18 cellular contexts compared by ENCODE assay signal in the genomic region with DNA sequence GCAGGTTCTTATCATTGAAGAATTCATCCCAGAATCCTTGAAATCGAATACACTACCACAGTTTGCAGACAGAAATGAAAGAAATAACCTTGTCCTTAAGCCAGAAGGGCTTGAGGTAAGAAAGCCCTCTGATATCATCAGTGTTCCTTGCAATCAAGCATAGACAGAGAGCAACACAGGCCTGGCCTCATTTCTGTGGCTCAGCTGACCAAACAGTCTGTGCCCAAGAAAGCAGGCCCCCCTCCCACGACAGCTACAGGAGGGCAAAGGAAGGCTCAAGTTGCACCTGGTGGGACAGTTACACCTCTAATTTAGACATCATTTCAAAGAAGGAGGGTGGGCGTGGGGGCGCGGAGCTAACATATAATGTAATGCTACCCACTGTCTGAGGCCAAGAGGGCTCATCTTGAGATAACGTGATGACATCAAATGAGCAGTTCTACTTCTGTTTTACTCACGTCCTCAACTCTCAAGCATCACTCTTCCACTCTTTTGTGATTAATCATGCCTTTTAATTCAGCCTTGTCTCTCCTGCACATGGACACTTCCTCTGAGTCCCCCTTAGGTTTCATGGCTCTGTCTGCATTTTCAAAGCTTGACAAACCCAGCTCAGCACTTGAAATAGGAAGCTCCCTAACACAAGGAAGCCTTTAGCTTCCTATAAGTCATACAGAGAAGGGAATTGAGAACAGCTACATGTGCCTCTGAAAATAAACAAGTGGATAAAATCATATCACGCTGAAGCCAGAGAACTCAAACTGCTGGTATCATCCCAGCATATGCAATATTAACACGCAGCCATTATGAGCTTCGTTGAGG. TPM values are rescaled to one million over a fixed set of nuclear protein-coding genes. Genes with fewer than 3 reads are reported as not detected.
A peak's percentile ranks its signal among the peaks of the same experiment; 100 is the strongest.
DNase-seq lines count a peak whose midpoint lies in the region; ATAC-seq, FAIRE-seq and TF ChIP-seq lines count a peak whose summit lies in the region.
"Had no signal": no experiment of that assay in that cellular context is flagged by ENCODE, and none has a peak within 500 bp of the region (broad histone marks: within the 10 kb centered on the region; RNA-seq: fewer than 3 reads in every experiment).

No MANE protein-coding gene starts in this region.

- CTCF ChIA-PET in HepG2 (lab: Yijun Ruan, JAX; ENCODE audit: low intra/inter-chr PET ratio, low total read pairs), result no interaction called here
- CTCF ChIA-PET in activated CD4-positive, alpha-beta memory T cell treated with anti-CD3 and anti-CD28 coated beads for 36 hours (lab: Charles Lee), result interaction anchor here (1.0 kb wide), 1 partner anchor 252 kb away, joined by 3 read pairs; no protein-coding TSS in a partner anchor

- peaks cover 3% of the 10 kb centered on the region for H3K79me2 ChIP-seq in HepG2 (ENCODE audit: insufficient read depth, low read length)
- peaks cover 33% of the 10 kb centered on the region for H3K79me2 ChIP-seq in OCI-LY3 (ENCODE audit: low read length)

- no peak overlapping the region for H3K4me3 Mint-ChIP-seq in activated CD4-positive, alpha-beta memory T cell treated with anti-CD3 and anti-CD28 coated beads for 36 hours
- H3K4me3 Mint-ChIP-seq: B cell; CD8-positive, alpha-beta T cell; GM23338; T-cell had no signal

- no peaks in the 10 kb centered on the region for H3K36me3 ChIP-seq in right lobe of liver
- H3K36me3 ChIP-seq in HepG2 (replicated peaks in 1 of 2; ENCODE audit: control insufficient read depth in 1 of 2, insufficient read depth in 2 of 2, low read length in 2 of 2), result 0 out of 5 replicates have a peak, but pooled peaks cover 0 to 1% of the 10 kb centered on the region in 2 experiments
- H3K36me3 ChIP-seq in OCI-LY3 (replicated peaks; ENCODE audit: low read depth, low read length), result peaks cover 17% of the 10 kb centered on the region
- H3K36me3 ChIP-seq in thyroid gland, result no peaks in the 10 kb centered on the region

- H3K27me3 ChIP-seq in right lobe of liver, result no peaks in the 10 kb centered on the region
- H3K27me3 ChIP-seq in HepG2 (ENCODE audit: control insufficient read depth in 1 of 2, insufficient read depth in 2 of 2, low read length in 2 of 2), result no peaks in the 10 kb centered on the region
- H3K27me3 ChIP-seq in OCI-LY3 (ENCODE audit: low read depth, low read length), result no peaks in the 10 kb centered on the region
- H3K27me3 ChIP-seq in thyroid gland, result no peaks in the 10 kb centered on the region

- intact Hi-C loops in right lobe of liver (cut with DNase I), result no loop called here
- intact Hi-C loops in HepG2 (cut with micrococcal nuclease; ENCODE audit: unreplicated experiment), result loop anchor here (1.0 kb wide), 1 partner anchor 13 kb away; no protein-coding TSS in a partner anchor
- intact Hi-C loops in thyroid gland (cut with DNase I), result no loop called here
- intact Hi-C loops in activated CD4-positive, alpha-beta memory T cell treated with anti-CD3 and anti-CD28 coated beads for 36 hours (cut with micrococcal nuclease), result no loop called here

- TF ChIP-seq RAD21 in HepG2 (CRISPR knock-in tag; IDR thresholded peaks at IDR 0.05), result no peak

- no peak overlapping the region for H3K4me3 ChIP-seq in right lobe of liver
- H3K4me3 ChIP-seq in HepG2 (replicated peaks in 1 of 3; ENCODE audit: insufficient read depth in 1 of 3, low read depth in 2 of 3, low read length in 3 of 3), result no peak overlapping the region
- peak overlapping the region; percentile 25 for H3K4me3 ChIP-seq in OCI-LY3 (ENCODE audit: low read length)
- H3K4me3 ChIP-seq in thyroid gland (replicated peaks in 1 of 3), result no peak overlapping the region
- H3K4me3 ChIP-seq: GM23338 had no signal

- DNase-seq in right lobe of liver (no peak), HepG2 (ENCODE audit: low spot score) (no peak), left kidney (ENCODE audit: low read depth, low spot score) (peak; percentile 79), thyroid gland (peak; percentile 72 to 80), SKM-1 treated with dmso at 0.1 percent for 144 hours (lab: John Stamatoyannopoulos, UW; ENCODE audit: unreplicated experiment) (no peak)
- no peak for DNase-seq in activated CD4-positive, alpha-beta memory T cell treated with anti-CD3 and anti-CD28 coated beads for 36 hours
- DNase-seq in stimulated activated CD8-positive, alpha-beta memory T cell treated with anti-CD3 and anti-CD28 coated beads, Interleukin-4, amount 100 ng/mL, for 48 hours, result no peak
- DNase-seq: CD8-positive, alpha-beta T cell; NCI-H1105; NCI-H187; NCI-H774; T-cell had no signal

- H4K20me1 ChIP-seq in HepG2 (ENCODE audit: insufficient read depth, low read length) (no peaks in the 10 kb centered on the region), OCI-LY3 (ENCODE audit: insufficient read depth, low read length) (no peaks in the 10 kb centered on the region)

- H3K4me1 ChIP-seq in right lobe of liver (no peaks in the 10 kb centered on the region), HepG2 (ENCODE audit: insufficient read depth, low read length) (peaks cover 8% of the 10 kb centered on the region), OCI-LY3 (ENCODE audit: low read length) (peaks cover 25% of the 10 kb centered on the region), thyroid gland (peaks cover 5 to 39% of the 10 kb centered on the region in 2 donors)

- H3K4me1 Mint-ChIP-seq in activated CD4-positive, alpha-beta memory T cell treated with anti-CD3 and anti-CD28 coated beads for 36 hours (ENCODE audit: low read depth), result peaks cover 14% of the 10 kb centered on the region

- H3K27me3 Mint-ChIP-seq in activated CD4-positive, alpha-beta memory T cell treated with anti-CD3 and anti-CD28 coated beads for 36 hours, result no peaks in the 10 kb centered on the region
- H3K27me3 Mint-ChIP-seq: B cell, T-cell had no signal

- no peak for TF ChIP-seq CTCF in right lobe of liver (IDR thresholded peaks at IDR 0.05)
- TF ChIP-seq CTCF in HepG2 (CRISPR knock-in tag; IDR thresholded peaks at IDR 0.05), result no peak
- no peak for TF ChIP-seq CTCF in OCI-LY3 (IDR thresholded peaks at IDR 0.05; ENCODE audit: low read depth, low read length)
- TF ChIP-seq CTCF in thyroid gland (IDR thresholded peaks at IDR 0.05), result no peak

- 89% methylated on average over 9 of the region's 10 CpGs for WGBS in right lobe of liver (ENCODE audit: insufficient coverage, low coverage, low lambda C conversion rate, missing lambda C conversion rate)
- 83% methylated on average over 10 of the region's 10 CpGs for WGBS in HepG2 (ENCODE audit: low lambda C conversion rate)
- 62 to 64% methylated on average over 10 of the region's 10 CpGs for WGBS in thyroid gland, 2 donors

- peak in 3 of 4 donors; percentile 39 to 62 (median 48) for ATAC-seq in right lobe of liver
- no peak for ATAC-seq in HepG2
- ATAC-seq: CD8-positive, alpha-beta T cell; GM23338; HCT116; Panc1; T-cell had no signal

- no peak for TF ChIP-seq POLR2A in right lobe of liver (IDR thresholded peaks at IDR 0.05)
- TF ChIP-seq POLR2A in HepG2 (IDR thresholded peaks at IDR 0.05; ENCODE audit: insufficient read depth in 1 of 2, low read depth in 2 of 2, low read length in 2 of 2), result no peak
- TF ChIP-seq POLR2A in thyroid gland (IDR thresholded peaks at IDR 0.05), result no peak

- no peak overlapping the region for H3K27ac ChIP-seq in right lobe of liver
- H3K27ac ChIP-seq in HepG2 (ENCODE audit: extremely low read length, insufficient read depth, low read length), result no peak overlapping the region
- H3K27ac ChIP-seq in OCI-LY3 (ENCODE audit: low read length), result peak overlapping the region; percentile 79
- H3K27ac ChIP-seq in thyroid gland, result peak overlapping the region in 2 of 3 donors; percentile 4 to 64
- H3K27ac ChIP-seq: KMS-11 had no signal

- H3K36me3 Mint-ChIP-seq in activated CD4-positive, alpha-beta memory T cell treated with anti-CD3 and anti-CD28 coated beads for 36 hours, result peaks cover 3% of the 10 kb centered on the region

- TF ChIP-seq EP300 in HepG2 (IDR thresholded peaks at IDR 0.05; ENCODE audit: low read depth in 2 of 2, low read length in 2 of 2) (no peak), HepG2 (CRISPR knock-in tag; IDR thresholded peaks at IDR 0.05; ENCODE audit: borderline replicate concordance) (no peak)

- no peak overlapping the region for H3K9ac ChIP-seq in HepG2 (ENCODE audit: insufficient read depth, low read depth, low read length)
- H3K9ac ChIP-seq in OCI-LY3 (ENCODE audit: low read length), result peak overlapping the region; percentile 33; the same call in 1 of the 2 replicates
- H3K9ac ChIP-seq: KMS-11 had no signal

- POLR2A ChIA-PET in HepG2 (lab: Yijun Ruan, JAX), result no interaction called here
- POLR2A ChIA-PET in activated CD4-positive, alpha-beta memory T cell treated with anti-CD3 and anti-CD28 coated beads for 36 hours (lab: Charles Lee), result no interaction called here

- no peak overlapping the region for H3K27ac Mint-ChIP-seq in activated CD4-positive, alpha-beta memory T cell treated with anti-CD3 and anti-CD28 coated beads for 36 hours
- H3K27ac Mint-ChIP-seq: B cell; CD8-positive, alpha-beta T cell; GM23338 had no signal

- no TSS peak for BruUV-seq in HepG2 (replicated peaks; lab: Mats Ljungman, UMichigan)

- in situ Hi-C loops in HepG2 (cut with HindIII; ENCODE audit: extremely low pct_ligation_motif_present, low pct_unique_long_range_greater_than_20kb), result no loop called here

- H3K9me3 ChIP-seq in right lobe of liver, result no peaks in the 10 kb centered on the region
- H3K9me3 ChIP-seq in HepG2 (ENCODE audit: low read length), result no peaks in the 10 kb centered on the region
- H3K9me3 ChIP-seq in OCI-LY3 (ENCODE audit: insufficient read depth, low read length), result 0 out of 2 replicates have a peak, but pooled peaks cover 9% of the 10 kb centered on the region
- H3K9me3 ChIP-seq in thyroid gland, result no peaks in the 10 kb centered on the region

- H3K4me2 ChIP-seq in HepG2 (ENCODE audit: low read depth, low read length) (no peak overlapping the region), OCI-LY3 (ENCODE audit: low read length) (peak overlapping the region; percentile 54)
- H3K4me2 ChIP-seq: GM23338, KMS-11 had no signal

- FAIRE-seq in HepG2 (lab: Jason Lieb, UNC), result no peak

- peaks cover 2% of the 10 kb centered on the region for H3K9me3 Mint-ChIP-seq in activated CD4-positive, alpha-beta memory T cell treated with anti-CD3 and anti-CD28 coated beads for 36 hours
- H3K9me3 Mint-ChIP-seq: CD8-positive, alpha-beta T cell; T-cell had no signal

- H2AFZ ChIP-seq in HepG2 (ENCODE audit: low read length) (no peak overlapping the region), OCI-LY3 (ENCODE audit: low read depth, low read length) (no peak overlapping the region; the same call in 1 of the 2 replicates)
- H2AFZ ChIP-seq: GM23338 had no signal

RNA-seq across cellular contexts. Expression of gene KIF16B, which starts 21.4 kb away (rescaled TPM):
- 10 to 100 TPM in 5 of 6 experiments, 1 to 10 TPM in 1; 8.4 to 15.9 (median 11.7) TPM for total RNA-seq in right lobe of liver
- total RNA-seq in HepG2 (2016; rRNA removed; fragmentation: Illumina TruSeq; extraction: Trizol), result 18.0 and 23.3 TPM in 2 replicates
- total RNA-seq in HepG2 (2016; cell fraction: cytosol; rRNA removed; fragmentation: Illumina TruSeq; extraction: Trizol; ENCODE audit: low read depth), result 9.2 and 11.4 TPM in 2 replicates
- 17.5 and 21.2 TPM in 2 replicates for total RNA-seq in HepG2 (2016; cell fraction: insoluble cytoplasmic fraction; rRNA removed; fragmentation: Illumina TruSeq; extraction: Trizol)
- total RNA-seq in HepG2 (2016; cell fraction: membrane; rRNA removed; fragmentation: Illumina TruSeq; extraction: Trizol), result 11.3 and 16.2 TPM in 2 replicates
- 24.2 TPM in 2 replicates for total RNA-seq in HepG2 (2016; cell fraction: nucleus; rRNA removed; fragmentation: Illumina TruSeq; extraction: Trizol)
- 6.2 and 6.9 TPM in 2 replicates for polyA plus RNA-seq in HepG2 (2011; rRNA removed)
- polyA plus RNA-seq in HepG2 (2011; cell fraction: cytosol; rRNA removed), result 5.1 and 7.1 TPM in 2 replicates
- 7.2 and 8.6 TPM in 2 replicates for polyA plus RNA-seq in HepG2 (2011; cell fraction: nucleus; rRNA removed)
- 6.4 and 7.5 TPM in 2 replicates for polyA plus RNA-seq in HepG2 (2012)
- polyA plus RNA-seq in HepG2 (2016; cell fraction: cytosol; fragmentation: Illumina TruSeq; extraction: Trizol; ENCODE audit: low read depth), result 0.37 and 0.47 TPM in 2 replicates
- 19.2 and 19.4 TPM in 2 replicates for polyA plus RNA-seq in HepG2 (2016; cell fraction: insoluble cytoplasmic fraction; fragmentation: Illumina TruSeq; extraction: Trizol; ENCODE audit: low read depth)
- 1.4 TPM in 2 replicates for polyA plus RNA-seq in HepG2 (2016; cell fraction: membrane; fragmentation: Illumina TruSeq; extraction: Trizol; ENCODE audit: low read depth)
- 11.5 and 13.4 TPM in 2 replicates for polyA plus RNA-seq in HepG2 (2016; cell fraction: nucleus; fragmentation: Illumina TruSeq; extraction: Trizol; ENCODE audit: insufficient read depth, low read depth)
- polyA minus RNA-seq in HepG2 (2011; rRNA and poly(A)+ RNA removed; ENCODE audit: low replicate concordance), result 2.9 and 11.2 TPM in 2 replicates
- polyA minus RNA-seq in HepG2 (2011; cell fraction: cytosol; rRNA and poly(A)+ RNA removed), result 8.8 and 11.3 TPM in 2 replicates
- 33.9 and 35.4 TPM in 2 replicates for polyA minus RNA-seq in HepG2 (2011; cell fraction: nucleus; rRNA and poly(A)+ RNA removed)
- total RNA-seq in thyroid gland, result 10 to 100 TPM; 18.5 to 32.8 (median 28.6) TPM
- total RNA-seq in activated CD4-positive, alpha-beta memory T cell treated with anti-CD3 and anti-CD28 coated beads for 36 hours, result 1 to 10 TPM; 7.7 to 7.9 TPM

Comparison
In these comparisons a context has a peak if more than half of its experiments do, and no peak if none do; other contexts are left out.
1. DNase-seq: peak in left kidney (single experiment) and thyroid gland (2 of 2); none in right lobe of liver (0 of 3), HepG2 (single experiment), activated CD4-positive, alpha-beta memory T cell treated with anti-CD3 and anti-CD28 coated beads for 36 hours (single experiment), stimulated activated CD8-positive, alpha-beta memory T cell treated with anti-CD3 and anti-CD28 coated beads, Interleukin-4, amount 100 ng/mL, for 48 hours (single experiment) and SKM-1 treated with dmso at 0.1 percent for 144 hours (single experiment).
2. H3K27ac ChIP-seq: peak in OCI-LY3 (single experiment) and thyroid gland (2 of 3); none in right lobe of liver (0 of 3) and HepG2 (single experiment).